ENCODE assay signal across 1 cellular context in genomic region chr5:180809403-180810209, GRCh38.
TF ChIP-seq lines count a peak whose summit lies in the region.

No MANE protein-coding gene starts in this region.

TF ChIP-seq in K562, 482 proteins besides CTCF, POLR2A, EP300 and RAD21 (continued from another document and continues in another):
- 0 out of 2 replicates have a peak, but pooled peaks have one; percentile 1 for TF ChIP-seq ZNF584 (CRISPR knock-in tag; IDR thresholded peaks at IDR 0.05; ENCODE audit: low read depth)
- no peak for TF ChIP-seq CC2D1A (IDR thresholded peaks at IDR 0.05)
- TF ChIP-seq GTF3C2 (IDR thresholded peaks at IDR 0.05; ENCODE audit: borderline replicate concordance, extremely low read depth, insufficient read length): no peak
- no peak for TF ChIP-seq MYNN (IDR thresholded peaks at IDR 0.05)
- no peak for TF ChIP-seq MYNN (CRISPR knock-in tag; IDR thresholded peaks at IDR 0.05)
- TF ChIP-seq CTBP1 (IDR thresholded peaks at IDR 0.05; ENCODE audit: borderline replicate concordance): 0 out of 2 replicates have a peak, but pooled peaks have one; percentile 1
- no peak for TF ChIP-seq THRB (CRISPR knock-in tag; conservative IDR thresholded peaks at IDR 0.05)
- TF ChIP-seq BRF2 (IDR thresholded peaks at IDR 0.05; ENCODE audit: borderline replicate concordance, insufficient read depth, insufficient read length): no peak
- TF ChIP-seq NR0B1 (IDR thresholded peaks at IDR 0.05; ENCODE audit: partially characterized antibody): no peak
- no peak for TF ChIP-seq ZNF41 (CRISPR knock-in tag; conservative IDR thresholded peaks at IDR 0.05)
- TF ChIP-seq GTF2A2 (tag; IDR thresholded peaks at IDR 0.05): no peak
- TF ChIP-seq ZNF398 (CRISPR knock-in tag; IDR thresholded peaks at IDR 0.05): no peak
- TF ChIP-seq MEIS2 (IDR thresholded peaks at IDR 0.05; ENCODE audit: partially characterized antibody): peak; percentile 54
- TF ChIP-seq JUNB (CRISPR knock-in tag; conservative IDR thresholded peaks at IDR 0.05): no peak
- TF ChIP-seq ZBTB17 (CRISPR knock-in tag; IDR thresholded peaks at IDR 0.05): no peak
- no peak for TF ChIP-seq ZNF592 (IDR thresholded peaks at IDR 0.05)
- no peak for TF ChIP-seq KLF1 (tag; IDR thresholded peaks at IDR 0.05)
- TF ChIP-seq NCOA6 (IDR thresholded peaks at IDR 0.05): no peak
- no peak for TF ChIP-seq MTF1 (CRISPR knock-in tag; IDR thresholded peaks at IDR 0.05; ENCODE audit: borderline replicate concordance)
- no peak for TF ChIP-seq NR3C1 (CRISPR knock-in tag; IDR thresholded peaks at IDR 0.05)
- TF ChIP-seq ZNF274 (IDR thresholded peaks at IDR 0.05; ENCODE audit: borderline replicate concordance, low read depth, low read length): no peak
- no peak for TF ChIP-seq ZNF436 (CRISPR knock-in tag; IDR thresholded peaks at IDR 0.05)
- TF ChIP-seq RBM14 (IDR thresholded peaks at IDR 0.05; ENCODE audit: borderline replicate concordance, insufficient read depth, low read depth, low read length): no peak
- no peak for TF ChIP-seq PHF20 (IDR thresholded peaks at IDR 0.05; ENCODE audit: partially characterized antibody)
- TF ChIP-seq CCAR2 (IDR thresholded peaks at IDR 0.05; ENCODE audit: low read depth, low read length): no peak
- no peak for TF ChIP-seq ZNF740 (CRISPR knock-in tag; IDR thresholded peaks at IDR 0.05)
- TF ChIP-seq ZNF740 (tag; IDR thresholded peaks at IDR 0.05): no peak
- TF ChIP-seq EGR1 (conservative IDR thresholded peaks at IDR 0.05): peak; percentile 76
- TF ChIP-seq DACH1 (IDR thresholded peaks at IDR 0.05; ENCODE audit: partially characterized antibody): no peak
- no peak for TF ChIP-seq SNRNP70 (optimal IDR thresholded peaks at IDR 0.05; ENCODE audit: low read depth, low read length)
- TF ChIP-seq ZNF165 (CRISPR knock-in tag; IDR thresholded peaks at IDR 0.05; ENCODE audit: borderline replicate concordance): no peak
- TF ChIP-seq L3MBTL2 (IDR thresholded peaks at IDR 0.05): no peak
- TF ChIP-seq SAFB (IDR thresholded peaks at IDR 0.05; ENCODE audit: borderline replicate concordance, low read depth, low read length): no peak
- TF ChIP-seq U2AF2 (optimal IDR thresholded peaks at IDR 0.05; ENCODE audit: low read depth, low read length): no peak
- TF ChIP-seq ZBTB43 (CRISPR knock-in tag; IDR thresholded peaks at IDR 0.05): peak; percentile 56; the same call in 1 of the 2 replicates
- TF ChIP-seq EHMT2 (IDR thresholded peaks at IDR 0.05): 0 out of 2 replicates have a peak, but pooled peaks have one; percentile 26
- no peak for TF ChIP-seq ZNF253 (CRISPR knock-in tag; conservative IDR thresholded peaks at IDR 0.05)
- TF ChIP-seq RHOXF2B (CRISPR knock-in tag; conservative IDR thresholded peaks at IDR 0.05): no peak
- TF ChIP-seq ELF1 (tag; IDR thresholded peaks at IDR 0.05): peak; percentile 87
- TF ChIP-seq PREB (CRISPR knock-in tag; IDR thresholded peaks at IDR 0.05): no peak
- TF ChIP-seq KLF16 (IDR thresholded peaks at IDR 0.05): no peak
- no peak for TF ChIP-seq BRD9 (IDR thresholded peaks at IDR 0.05; ENCODE audit: low read depth, partially characterized antibody)
- TF ChIP-seq MXI1 (IDR thresholded peaks at IDR 0.05; ENCODE audit: low read depth, low read length): 0 out of 2 replicates have a peak, but pooled peaks have one; percentile 47
- no peak for TF ChIP-seq CBFA2T2 (conservative IDR thresholded peaks at IDR 0.05)
- TF ChIP-seq SIRT6 (IDR thresholded peaks at IDR 0.05; ENCODE audit: low read depth, low read length): no peak
- TF ChIP-seq NFIC (IDR thresholded peaks at IDR 0.05): 0 out of 2 replicates have a peak, but pooled peaks have one; percentile 21
- TF ChIP-seq CBX3 (IDR thresholded peaks at IDR 0.05; ENCODE audit: borderline replicate concordance in 1 of 2, low read length in 2 of 2): peak in 1 of 2 experiments; percentile 51; a peak in 1 of 3 replicates
- TF ChIP-seq CBFB (CRISPR knock-in tag; IDR thresholded peaks at IDR 0.05): no peak
- TF ChIP-seq HSF4 (CRISPR knock-in tag; IDR thresholded peaks at IDR 0.05; ENCODE audit: borderline replicate concordance): no peak
- no peak for TF ChIP-seq ZNF23 (CRISPR knock-in tag; IDR thresholded peaks at IDR 0.05)
- TF ChIP-seq TAF15 (IDR thresholded peaks at IDR 0.05; ENCODE audit: low read depth, low read length): no peak
- no peak for TF ChIP-seq SAP30 (IDR thresholded peaks at IDR 0.05; ENCODE audit: borderline replicate concordance, insufficient read depth, low read depth, low read length, poor library complexity, severe bottlenecking)
- TF ChIP-seq HOMEZ (CRISPR knock-in tag; IDR thresholded peaks at IDR 0.05): 0 out of 2 replicates have a peak, but pooled peaks have one; percentile 22
- no peak for TF ChIP-seq HNRNPL (IDR thresholded peaks at IDR 0.05; ENCODE audit: low read depth, low read length)
